In the genomic region with DNA sequence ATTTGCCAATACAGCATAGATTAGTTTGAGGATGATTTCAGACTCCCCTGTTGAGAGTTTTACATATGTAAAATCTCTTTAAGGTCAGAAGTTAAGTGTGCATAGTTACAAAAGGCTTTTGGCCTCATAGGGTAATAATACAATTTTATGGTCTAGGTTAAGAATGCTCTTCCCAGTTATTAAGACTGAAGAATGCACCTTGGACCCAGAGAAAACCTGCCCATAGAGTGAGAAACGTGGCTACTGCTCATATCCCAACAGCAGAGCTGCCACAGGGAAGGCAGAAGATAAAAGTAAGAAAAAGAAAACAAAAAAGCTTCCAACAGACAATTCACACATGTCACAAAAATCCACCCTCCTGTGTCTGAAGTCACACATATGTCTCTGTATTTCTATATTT, we compare ENCODE assay signal across 18 cellular contexts.
DNase-seq lines count a peak whose midpoint lies in the region; ATAC-seq and FAIRE-seq lines count a peak whose summit lies in the region.
"Had no signal": no experiment of that assay in that cellular context is flagged by ENCODE, and none has a peak within 500 bp of the region (broad histone marks: within the 10 kb centered on the region; RNA-seq: fewer than 3 reads in every experiment).

No MANE protein-coding gene starts in this region.

- H3K9me3 ChIP-seq in small intestine (ENCODE audit: control insufficient read depth, low read depth) = no peaks in the 10 kb centered on the region
- H3K9me3 ChIP-seq: A549 had no signal

- no peaks in the 10 kb centered on the region for H3K27me3 ChIP-seq in small intestine (ENCODE audit: control insufficient read depth in 2 of 2, insufficient read depth in 2 of 2, low read length in 2 of 2)

- ATAC-seq in GM21576 (IDR thresholded peaks at IDR 0.05; ENCODE audit: unreplicated experiment) = no peak
- ATAC-seq: A549 had no signal

- no peaks in the 10 kb centered on the region for H3K36me3 ChIP-seq in small intestine (ENCODE audit: control insufficient read depth in 2 of 2, insufficient read depth in 2 of 2, low read length in 2 of 2)

- no peak overlapping the region for H3K4me3 ChIP-seq in small intestine (ENCODE audit: low read depth in 1 of 2, low read length in 2 of 2)
- H3K4me3 ChIP-seq: A549 had no signal

- WGBS in small intestine, 3 donors = 8 to 46% (median 32%) methylated on average over 1 of the region's 1 CpG

- no peak overlapping the region for H3K27ac ChIP-seq in small intestine (ENCODE audit: low read depth in 1 of 2, low read length in 1 of 2)
- H3K27ac ChIP-seq: 22Rv1, A549, C4-2B had no signal

- peak; percentile 57 for FAIRE-seq in colon (lab: Jason Lieb, UNC)
- FAIRE-seq in small intestine (lab: Jason Lieb, UNC) = no peak
- FAIRE-seq: A549, GM12892, H1 had no signal

- peaks cover 0 to 2% of the 10 kb centered on the region in 2 donors for H3K4me1 ChIP-seq in small intestine (ENCODE audit: control insufficient read depth in 2 of 2, insufficient read depth in 1 of 2, low read depth in 1 of 2, low read length in 1 of 2)
- H3K4me1 ChIP-seq: A549 had no signal

- peak; percentile 4 for DNase-seq in NCI-H748 (lab: John Stamatoyannopoulos, UW; ENCODE audit: unreplicated experiment)
- no peak for DNase-seq in NCI-H748 treated with DMSO at 0.1 percent for 48 hours (lab: John Stamatoyannopoulos, UW)
- peak; percentile 88 for DNase-seq in small intestine
- no peak for DNase-seq in NCI-H524 treated with DMSO at 0.1 percent for 48 hours (lab: John Stamatoyannopoulos, UW)
- no peak for DNase-seq in T-helper 1 cell
- DNase-seq: AML-193; CD4-positive, alpha-beta T cell; DMS153; DMS79; GDM1; H9 had no signal

Comparison
In these comparisons a context has a peak if more than half of its experiments do, and no peak if none do; other contexts are left out.
1. DNase-seq: peak in NCI-H748 (single experiment) and small intestine (single experiment); none in NCI-H748 treated with DMSO at 0.1 percent for 48 hours (single experiment), NCI-H524 treated with DMSO at 0.1 percent for 48 hours (single experiment) and T-helper 1 cell (0 of 5).